Comparison of ENCODE assay signal across 8 cellular contexts in genomic region chr10:17616403-17617030, GRCh38. TPM values are rescaled to one million over a fixed set of nuclear protein-coding genes. Genes with fewer than 3 reads are reported as not detected.
A peak's percentile ranks its signal among the peaks of the same experiment; 100 is the strongest.
DNase-seq lines count a peak whose midpoint lies in the region; ATAC-seq, FAIRE-seq and TF ChIP-seq lines count a peak whose summit lies in the region.

No MANE protein-coding gene starts in this region.

- no peaks in the 10 kb centered on the region for H3K9me3 Mint-ChIP-seq in activated naive CD8-positive, alpha-beta T cell (ENCODE audit: low read depth)

- peaks cover 16% of the 10 kb centered on the region for H3K27me3 Mint-ChIP-seq in activated naive CD8-positive, alpha-beta T cell

- no peak overlapping the region for H3K27ac Mint-ChIP-seq in activated naive CD8-positive, alpha-beta T cell

- no peaks in the 10 kb centered on the region for H4K20me1 ChIP-seq in osteoblast (ENCODE audit: insufficient read depth, low read length)

- H3K36me3 Mint-ChIP-seq in activated naive CD8-positive, alpha-beta T cell = no peaks in the 10 kb centered on the region

- DNase-seq in AG08396 (ENCODE audit: low spot score) (peak; percentile 88), RCC 7860 (ENCODE audit: low spot score) (peak; percentile 63), head of caudate nucleus (peak in 41 of 42 donors; percentile 19 to 77 (median 48)), osteoblast (ENCODE audit: insufficient read length, low spot score, missing footprints) (no peak), DMS79 treated with DMSO at 0.1 percent for 48 hours (lab: John Stamatoyannopoulos, UW) (no peak)

- peaks cover 16% of the 10 kb centered on the region for H3K79me2 ChIP-seq in osteoblast (ENCODE audit: insufficient read depth, low read length)

- peak overlapping the region; percentile 48 for H3K27ac ChIP-seq in osteoblast (ENCODE audit: low read depth, low read length)

- H3K36me3 ChIP-seq in osteoblast (ENCODE audit: insufficient read depth, low read length) = no peaks in the 10 kb centered on the region

- H3K4me3 ChIP-seq in osteoblast (ENCODE audit: insufficient read depth, low read length) = peak overlapping the region; percentile 74

- TF ChIP-seq CTCF in osteoblast (IDR thresholded peaks at IDR 0.05; ENCODE audit: extremely low read depth, low read depth, low read length) = no peak

- no peaks in the 10 kb centered on the region for H3K9me3 ChIP-seq in osteoblast (ENCODE audit: low read depth, low read length)

- FAIRE-seq in RCC 7860 (lab: Jason Lieb, UNC) = no peak

- peak overlapping the region; percentile 75 for H3K4me3 Mint-ChIP-seq in activated naive CD8-positive, alpha-beta T cell

- H2AFZ ChIP-seq in osteoblast (ENCODE audit: low read length) = peak overlapping the region; percentile 81

- peaks cover 4% of the 10 kb centered on the region for H3K4me1 ChIP-seq in osteoblast (ENCODE audit: insufficient read depth, low read length)

- ATAC-seq in GM18868 (IDR thresholded peaks at IDR 0.05; ENCODE audit: unreplicated experiment) (peak; percentile 45), HG03066 (IDR thresholded peaks at IDR 0.05; ENCODE audit: low read depth, unreplicated experiment) (peak; percentile 49)

- H3K4me2 ChIP-seq in osteoblast (ENCODE audit: insufficient read depth, low read length) = peak overlapping the region; percentile 83

- intact Hi-C loops in head of caudate nucleus (cut with DNase I) = no loop called here

- H3K27me3 ChIP-seq in osteoblast (ENCODE audit: insufficient read depth, low read length) = no peaks in the 10 kb centered on the region

- H3K4me1 Mint-ChIP-seq in activated naive CD8-positive, alpha-beta T cell (ENCODE audit: low read depth) = peaks cover 4% of the 10 kb centered on the region

RNA-seq across cellular contexts. Expression of gene HACD1, which starts 0.7 kb away (rescaled TPM):
- total RNA-seq in osteoblast = 26.8 and 30.0 TPM in 2 replicates

RNA-seq across cellular contexts. Expression of gene STAM, which starts 27.4 kb away (rescaled TPM):
- 45.6 and 56.0 TPM in 2 replicates for total RNA-seq in osteoblast

Comparison
In these comparisons a context has a peak if more than half of its experiments do, and no peak if none do; other contexts are left out.
1. DNase-seq: peak in AG08396 (single experiment), RCC 7860 (single experiment) and head of caudate nucleus (41 of 42); none in osteoblast (single experiment) and DMS79 treated with DMSO at 0.1 percent for 48 hours (single experiment).